8 cellular contexts compared by ENCODE assay signal in the genomic region with DNA sequence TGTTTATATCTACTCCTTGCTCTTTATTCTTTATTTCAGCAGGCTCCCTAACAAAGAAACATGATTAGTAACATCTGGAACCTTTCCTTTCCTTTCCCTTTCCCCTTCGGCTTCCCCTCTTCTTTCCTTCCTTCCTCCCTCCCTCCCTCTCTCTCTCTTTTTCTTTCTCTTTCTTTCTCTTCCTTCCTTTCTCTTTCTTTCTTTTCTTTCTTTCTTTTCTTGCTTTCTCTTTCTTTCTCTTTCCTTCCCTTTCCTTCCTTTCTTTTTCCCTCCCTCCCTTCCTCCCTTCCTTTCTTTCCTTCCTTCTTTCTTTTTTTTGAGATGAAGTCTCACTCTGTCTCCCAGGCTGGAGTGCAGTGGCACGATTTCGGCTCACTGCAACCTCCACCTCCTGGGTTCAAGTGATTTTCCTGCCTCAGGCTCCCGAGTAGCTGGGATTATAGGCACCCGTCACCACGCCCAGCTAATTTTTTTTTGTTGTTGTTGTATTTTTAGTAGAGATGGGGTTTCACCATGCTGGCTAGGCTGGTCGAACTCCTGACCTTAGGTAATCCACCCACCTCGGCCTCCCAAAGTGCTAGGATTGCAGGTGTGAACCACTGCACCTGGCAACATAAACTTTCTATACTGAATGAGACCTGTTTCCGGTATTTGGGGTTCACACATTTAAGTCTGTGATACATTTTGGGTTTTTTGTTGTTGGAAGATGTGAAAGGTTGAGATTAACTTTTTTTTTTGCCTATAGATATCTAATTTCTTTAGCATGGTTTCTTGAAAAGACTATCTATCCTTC. TPM values are rescaled to one million over a fixed set of nuclear protein-coding genes. Genes with fewer than 3 reads are reported as not detected.
DNase-seq lines count a peak whose midpoint lies in the region; ATAC-seq, FAIRE-seq and TF ChIP-seq lines count a peak whose summit lies in the region.
"Not testable (repeated sequence)": the region's sequence is repeated elsewhere in the genome, so short reads cannot be mapped to it uniquely, and the experiment has no call there.

No MANE protein-coding gene starts in this region.

- TF ChIP-seq EP300 in SK-N-SH (IDR thresholded peaks at IDR 0.05; ENCODE audit: borderline replicate concordance in 1 of 2, low read depth in 1 of 2, low read length in 1 of 2) = not testable (repeated sequence)

- H4K20me1 ChIP-seq in KMS-11 (ENCODE audit: insufficient read depth); SK-N-SH (ENCODE audit: insufficient read depth); astrocyte (ENCODE audit: insufficient read depth, low read length): not testable (repeated sequence)

- H3F3A ChIP-seq in SK-N-SH (replicated peaks; ENCODE audit: insufficient read depth) = not testable (repeated sequence)

- H3K79me2 ChIP-seq in KMS-11 (ENCODE audit: insufficient read depth, low read depth); SK-N-SH (ENCODE audit: insufficient read depth); astrocyte (ENCODE audit: insufficient read depth, low read length): not testable (repeated sequence)

- intact Hi-C loops in left ventricle myocardium inferior (cut with micrococcal nuclease) = loop anchor here (10.0 kb wide), 1 partner anchor 197 kb away; no protein-coding TSS in a partner anchor
- intact Hi-C loops in tibial artery (cut with DNase I; ENCODE audit: low total_unique reads) = not testable (repeated sequence)

- WGBS in SK-N-SH (ENCODE audit: low lambda C conversion rate) = 58% methylated on average over 9 of the region's 9 CpGs

- not testable (repeated sequence) for H3K9me2 ChIP-seq in SK-N-SH

- H3K36me3 ChIP-seq in CD8-positive, alpha-beta memory T cell (ENCODE audit: insufficient read depth, low read length); KMS-11 (ENCODE audit: insufficient read depth); SK-N-SH (replicated peaks in 1 of 2; ENCODE audit: control insufficient read depth in 1 of 2, insufficient read depth in 2 of 2, low read length in 1 of 2); astrocyte (ENCODE audit: insufficient read depth, low read length); left ventricle myocardium inferior; tibial artery: not testable (repeated sequence)

- H3K4me1 ChIP-seq in CD8-positive, alpha-beta memory T cell (ENCODE audit: insufficient read depth, low read length); SK-N-SH (ENCODE audit: control insufficient read depth in 1 of 2, insufficient read depth in 2 of 2, low read depth in 1 of 2, low read length in 1 of 2); astrocyte (ENCODE audit: insufficient read depth, low read length); left ventricle myocardium inferior; tibial artery: not testable (repeated sequence)
- H3K4me1 ChIP-seq in KMS-11 (ENCODE audit: low read depth, poor library complexity, severe bottlenecking) = peaks cover 18% of the 10 kb centered on the region

- CTCF ChIA-PET in CD8-positive, alpha-beta memory T cell (lab: Charles Lee) = not testable (repeated sequence)
- CTCF ChIA-PET in SK-N-SH (lab: Yijun Ruan, JAX) = interaction anchor here (0.6 kb wide), 1 partner anchor 644 kb away, joined by 3 read pairs; no protein-coding TSS in a partner anchor
- CTCF ChIA-PET in activated CD8-positive, alpha-beta memory T cell treated with anti-CD3 and anti-CD28 coated beads, Interleukin-2, amount 10 ng/mL, durations not matched to agents 7 days and 5 days (lab: Charles Lee) = interaction anchor here (1.3 kb wide), 1 partner anchor 14 kb away, joined by 4 read pairs; no protein-coding TSS in a partner anchor

- H3K27ac Mint-ChIP-seq in CD8-positive, alpha-beta memory T cell = peak overlapping the region; percentile 65 to 95 (median 85)
- peak overlapping the region; percentile 17 for H3K27ac Mint-ChIP-seq in activated CD8-positive, alpha-beta memory T cell treated with anti-CD3 and anti-CD28 coated beads, Interleukin-2, amount 10 ng/mL, durations not matched to agents 7 days and 5 days
- H3K27ac Mint-ChIP-seq in astrocyte (ENCODE audit: unreplicated experiment); nephron progenitor cell: not testable (repeated sequence)

- ATAC-seq in activated CD8-positive, alpha-beta memory T cell treated with anti-CD3 and anti-CD28 coated beads, Interleukin-2, amount 10 ng/mL, durations not matched to agents 7 days and 5 days = not testable (repeated sequence)

- peak in 2 of 5 donors; percentile 8 to 39 for DNase-seq in CD8-positive, alpha-beta memory T cell
- DNase-seq in SK-N-SH; activated CD8-positive, alpha-beta memory T cell treated with anti-CD3 and anti-CD28 coated beads, Interleukin-2, amount 10 ng/mL, durations not matched to agents 7 days and 5 days; astrocyte (ENCODE audit: low read depth); left ventricle myocardium inferior; nephron progenitor cell; tibial artery: not testable (repeated sequence)

- H3K9ac ChIP-seq in KMS-11 = peak overlapping the region; percentile 17; the same call in 1 of the 2 replicates
- H3K9ac ChIP-seq in SK-N-SH; astrocyte (ENCODE audit: low read length): not testable (repeated sequence)

- H3K4me3 ChIP-seq in CD8-positive, alpha-beta memory T cell (ENCODE audit: low read length); KMS-11 (IDR thresholded peaks at IDR 0.05; ENCODE audit: insufficient read depth, low read depth, low read length); SK-N-SH (ENCODE audit: low read depth in 2 of 2, low read length in 1 of 2); astrocyte (ENCODE audit: insufficient read depth, low read depth, low read length): not testable (repeated sequence)
- H3K4me3 ChIP-seq in left ventricle myocardium inferior (peak overlapping the region; percentile 80), tibial artery (peak overlapping the region in 1 of 2 donors; percentile 76)

- H3K4me2 ChIP-seq in KMS-11 (peak overlapping the region; percentile 66), SK-N-SH (peak overlapping the region; percentile 99; the same call in 1 of the 2 replicates), astrocyte (ENCODE audit: low read length) (peak overlapping the region; percentile 98)

- peak overlapping the region; percentile 62 to 97 (median 91) for H3K4me3 Mint-ChIP-seq in CD8-positive, alpha-beta memory T cell
- H3K4me3 Mint-ChIP-seq in activated CD8-positive, alpha-beta memory T cell treated with anti-CD3 and anti-CD28 coated beads, Interleukin-2, amount 10 ng/mL, durations not matched to agents 7 days and 5 days = peak overlapping the region; percentile 94
- H3K4me3 Mint-ChIP-seq in astrocyte (ENCODE audit: unreplicated experiment) (peak overlapping the region; percentile 45), nephron progenitor cell (peak overlapping the region; percentile 93)

- not testable (repeated sequence) for TF ChIP-seq CTCF in KMS-11 (conservative IDR thresholded peaks at IDR 0.05; ENCODE audit: low read depth, low read length); SK-N-SH (IDR thresholded peaks at IDR 0.05); astrocyte (IDR thresholded peaks at IDR 0.05; ENCODE audit: insufficient read depth, low read depth, low read length); left ventricle myocardium inferior (IDR thresholded peaks at IDR 0.05; ENCODE audit: borderline replicate concordance); nephron progenitor cell (IDR thresholded peaks at IDR 0.05); tibial artery (IDR thresholded peaks at IDR 0.05)

- H3K9me3 ChIP-seq in CD8-positive, alpha-beta memory T cell (ENCODE audit: low read length); SK-N-SH; astrocyte (ENCODE audit: insufficient read depth, low read depth, low read length); left ventricle myocardium inferior (replicated peaks); tibial artery: not testable (repeated sequence)

- H3K36me3 Mint-ChIP-seq in CD8-positive, alpha-beta memory T cell; activated CD8-positive, alpha-beta memory T cell treated with anti-CD3 and anti-CD28 coated beads, Interleukin-2, amount 10 ng/mL, durations not matched to agents 7 days and 5 days; astrocyte (ENCODE audit: low read depth, unreplicated experiment); nephron progenitor cell (ENCODE audit: low read depth): not testable (repeated sequence)

- not testable (repeated sequence) for H3K9me3 Mint-ChIP-seq in CD8-positive, alpha-beta memory T cell; activated CD8-positive, alpha-beta memory T cell treated with anti-CD3 and anti-CD28 coated beads, Interleukin-2, amount 10 ng/mL, durations not matched to agents 7 days and 5 days (ENCODE audit: low read depth); astrocyte (ENCODE audit: unreplicated experiment)
- H3K9me3 Mint-ChIP-seq in nephron progenitor cell = peaks cover 40% of the 10 kb centered on the region

- not testable (repeated sequence) for H3K27me3 ChIP-seq in CD8-positive, alpha-beta memory T cell (ENCODE audit: insufficient read depth, low read length, poor library complexity, severe bottlenecking); KMS-11 (ENCODE audit: insufficient read depth, low read depth); SK-N-SH (ENCODE audit: insufficient read depth); astrocyte (ENCODE audit: insufficient read depth, low read length); left ventricle myocardium inferior (ENCODE audit: low read depth); tibial artery

- not testable (repeated sequence) for TF ChIP-seq RAD21 in SK-N-SH (IDR thresholded peaks at IDR 0.05; ENCODE audit: low read length)

- H3K27ac ChIP-seq in CD8-positive, alpha-beta memory T cell (ENCODE audit: low read depth, low read length) = peak overlapping the region; percentile 68
- H3K27ac ChIP-seq in KMS-11 (peak overlapping the region; percentile 39; the same call in 1 of the 2 replicates), left ventricle myocardium inferior (replicated peaks) (peak overlapping the region; percentile 88), tibial artery (peak overlapping the region; percentile 86 to 93)
- not testable (repeated sequence) for H3K27ac ChIP-seq in SK-N-SH (ENCODE audit: low read depth in 2 of 2, low read length in 1 of 2); astrocyte (ENCODE audit: low read depth, low read length)

- POLR2A ChIA-PET in CD8-positive, alpha-beta memory T cell (lab: Charles Lee) = interaction anchor here (0.5 kb wide), 1 partner anchor 33 kb away, joined by 5 read pairs; no protein-coding TSS in a partner anchor
- POLR2A ChIA-PET in SK-N-SH (lab: Yijun Ruan, JAX) = not testable (repeated sequence)

- H3K4me1 Mint-ChIP-seq in CD8-positive, alpha-beta memory T cell = peaks cover 22% of the 10 kb centered on the region in 3 donors
- H3K4me1 Mint-ChIP-seq in activated CD8-positive, alpha-beta memory T cell treated with anti-CD3 and anti-CD28 coated beads, Interleukin-2, amount 10 ng/mL, durations not matched to agents 7 days and 5 days = peaks cover 23% of the 10 kb centered on the region
- H3K4me1 Mint-ChIP-seq in astrocyte (ENCODE audit: low read depth, unreplicated experiment) = not testable (repeated sequence)
- H3K4me1 Mint-ChIP-seq in nephron progenitor cell = peaks cover 29% of the 10 kb centered on the region

- H3K27me3 Mint-ChIP-seq in CD8-positive, alpha-beta memory T cell; activated CD8-positive, alpha-beta memory T cell treated with anti-CD3 and anti-CD28 coated beads, Interleukin-2, amount 10 ng/mL, durations not matched to agents 7 days and 5 days; astrocyte (ENCODE audit: low read depth, unreplicated experiment); nephron progenitor cell (ENCODE audit: low read depth, poor library complexity): not testable (repeated sequence)

- H2AFZ ChIP-seq in KMS-11 (ENCODE audit: low read depth) (peak overlapping the region; percentile 22; the same call in 1 of the 2 replicates), SK-N-SH (ENCODE audit: low read depth) (0 out of 2 replicates have a peak overlapping the region, but pooled peaks have one; percentile 29)
- H2AFZ ChIP-seq in astrocyte (ENCODE audit: low read depth, low read length) = not testable (repeated sequence)

- FAIRE-seq in astrocyte (lab: Jason Lieb, UNC) = not testable (repeated sequence)

RNA-seq across cellular contexts. Expression of a gene that starts 30.9 kb away (rescaled TPM):
- 100 to 1,000 TPM; 318 to 331 TPM for total RNA-seq in CD8-positive, alpha-beta memory T cell
- 168 TPM for polyA plus RNA-seq in CD8-positive, alpha-beta memory T cell
- 131 and 139 TPM in 2 replicates for polyA plus RNA-seq in SK-N-SH (2012; rRNA removed)
- polyA plus RNA-seq in SK-N-SH (2012; cell fraction: cytosol; rRNA removed) = 153 and 154 TPM in 2 replicates
- 189 and 300 TPM in 2 replicates for polyA plus RNA-seq in SK-N-SH (2012; cell fraction: nucleus; rRNA removed)
- total RNA-seq in activated CD8-positive, alpha-beta memory T cell treated with anti-CD3 and anti-CD28 coated beads, Interleukin-2, amount 10 ng/mL, durations not matched to agents 7 days and 5 days = 100 to 1,000 TPM; 247 to 301 TPM
- total RNA-seq in astrocyte (120 and 133 TPM in 2 replicates), left ventricle myocardium inferior (77.2 TPM)
